Comparison of ENCODE assay signal across 8 cellular contexts in genomic region chr3:59480486-59480995, GRCh38.
DNase-seq lines count a peak whose midpoint lies in the region; ATAC-seq and TF ChIP-seq lines count a peak whose summit lies in the region.

No MANE protein-coding gene starts in this region.

- H3K4me3 ChIP-seq in BJ (ENCODE audit: low read depth, low read length) (no peak overlapping the region), epithelial cell of esophagus (ENCODE audit: low read length) (no peak overlapping the region)

- intact Hi-C loops in posterior vena cava (cut with DNase I) = no loop called here

- TF ChIP-seq CTCF in BJ (IDR thresholded peaks at IDR 0.05; ENCODE audit: insufficient read depth, low read depth, low read length) (no peak), epithelial cell of esophagus (IDR thresholded peaks at IDR 0.05; ENCODE audit: insufficient read depth, low read depth, low read length, missing control alignments) (no peak)

- POLR2A ChIA-PET in BJ (lab: Charles Lee) = no interaction called here

- no peaks in the 10 kb centered on the region for H3K27me3 ChIP-seq in BJ (ENCODE audit: control insufficient read depth, insufficient read depth, low read length)

- ATAC-seq in GM19395 (IDR thresholded peaks at IDR 0.05; ENCODE audit: unreplicated experiment) = peak; percentile 87
- ATAC-seq in GM18520 (IDR thresholded peaks at IDR 0.05; ENCODE audit: unreplicated experiment) = no peak

- CTCF ChIA-PET in BJ (lab: Yijun Ruan, JAX) = interaction anchor here (0.7 kb wide), 1 partner anchor 28 kb away, joined by 3 read pairs; no protein-coding TSS in a partner anchor

- DNase-seq in BJ (ENCODE audit: low read depth) = peak; percentile 19
- DNase-seq in Kasumi-1 (lab: John Stamatoyannopoulos, UW) = peak; percentile 22 to 37
- peak; percentile 75 for DNase-seq in epithelial cell of esophagus (ENCODE audit: low read depth)
- no peak for DNase-seq in HT-29 (ENCODE audit: low spot score)
- no peak for DNase-seq in NCI-H2081 treated with DMSO at 0.1 percent for 48 hours (lab: John Stamatoyannopoulos, UW)
- DNase-seq in posterior vena cava (ENCODE audit: low spot score) = no peak

- no peaks in the 10 kb centered on the region for H3K36me3 ChIP-seq in BJ (ENCODE audit: control insufficient read depth, insufficient read depth, low read length)

Comparison
In these comparisons a context has a peak if more than half of its experiments do, and no peak if none do; other contexts are left out.
1. DNase-seq: peak in BJ (single experiment), Kasumi-1 (2 of 2) and epithelial cell of esophagus (single experiment); none in HT-29 (single experiment), NCI-H2081 treated with DMSO at 0.1 percent for 48 hours (single experiment) and posterior vena cava (single experiment).